Comparison of ENCODE assay signal across 24 cellular contexts in the genomic region with DNA sequence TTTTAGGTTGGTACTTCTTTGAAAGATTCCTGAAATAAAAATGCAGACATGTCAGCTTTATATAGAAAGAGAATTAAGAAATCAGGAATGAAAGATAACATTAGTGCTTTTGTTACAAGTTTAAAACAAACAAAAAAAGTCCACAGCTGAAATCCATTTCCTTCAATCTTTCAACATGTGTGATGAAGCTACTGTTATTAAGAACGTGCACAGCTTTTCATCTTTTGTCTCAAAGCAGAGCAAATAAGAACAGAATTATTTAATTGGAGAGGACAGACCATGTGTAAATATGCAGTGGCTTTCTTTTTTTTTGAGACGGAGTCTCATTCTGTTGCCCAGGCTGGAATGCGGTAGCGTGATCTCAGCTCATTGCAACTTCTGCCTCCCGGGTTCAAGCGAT.
DNase-seq lines count a peak whose midpoint lies in the region; ATAC-seq lines count a peak whose summit lies in the region.
"Had no signal": no experiment of that assay in that cellular context is flagged by ENCODE, and none has a peak within 500 bp of the region (broad histone marks: within the 10 kb centered on the region; RNA-seq: fewer than 3 reads in every experiment).

No MANE protein-coding gene starts in this region.

- no peak overlapping the region for H3K4me3 ChIP-seq in CD4-positive, alpha-beta memory T cell (ENCODE audit: low read length in 2 of 2)
- H3K4me3 ChIP-seq: GM12878, lung, smooth muscle cell, tibial nerve had no signal

- no peak for DNase-seq in T-helper 2 cell treated with Interferon-gamma antibody and Interleukin-4, amounts not matched to agents 5 μg/mL and 100 μg/mL, for 36 hours (ENCODE audit: low spot score)
- no peak for DNase-seq in T-helper 2 cell
- no peak for DNase-seq in CD4-positive, alpha-beta memory T cell
- DNase-seq in activated naive CD8-positive, alpha-beta T cell treated with anti-CD3 and anti-CD28 coated beads for 36 hours = no peak
- no peak for DNase-seq in memory B cell (ENCODE audit: low spot score in 2 of 2)
- no peak for DNase-seq in CD1c-positive myeloid dendritic cell (ENCODE audit: extremely low spot score)
- DNase-seq: activated gamma-delta T cell; AML-193; anterior cingulate cortex; Caco-2; DMS79 treated with DMSO at 0.1 percent for 48 hours; HCEC 1CT; NCI-H1417 treated with DMSO at 0.1 percent for 48 hours; NCI-H510A treated with DMSO at 0.1 percent for 48 hours; stimulated activated CD4-positive, alpha-beta T cell treated with anti-CD3 and anti-CD28 coated beads, Interleukin-2, amount 100 ng/mL, for 48 hours; stimulated activated naive CD8-positive, alpha-beta T cell treated with anti-CD3 and anti-CD28 coated beads, Interleukin-15, Interleukin-2, amounts not matched to agents 100 U/mL and 50 U/mL, for 24 hours had no signal

- peaks cover 16% of the 10 kb centered on the region for H3K4me1 Mint-ChIP-seq in T-helper 2 cell treated with Interferon-gamma antibody and Interleukin-4, amounts not matched to agents 5 μg/mL and 100 μg/mL, for 36 hours (ENCODE audit: low read depth)
- H3K4me1 Mint-ChIP-seq in CD4-positive, alpha-beta memory T cell = peaks cover 25 to 51% (median 31%) of the 10 kb centered on the region in 4 donors
- peaks cover 21% of the 10 kb centered on the region for H3K4me1 Mint-ChIP-seq in activated naive CD8-positive, alpha-beta T cell treated with anti-CD3 and anti-CD28 coated beads for 36 hours
- H3K4me1 Mint-ChIP-seq in memory B cell = peaks cover 13% of the 10 kb centered on the region
- H3K4me1 Mint-ChIP-seq: WTC11 had no signal

- H3K9me3 Mint-ChIP-seq in T-helper 2 cell treated with Interferon-gamma antibody and Interleukin-4, amounts not matched to agents 5 μg/mL and 100 μg/mL, for 36 hours = no peaks in the 10 kb centered on the region
- no peaks in the 10 kb centered on the region for H3K9me3 Mint-ChIP-seq in CD4-positive, alpha-beta memory T cell
- H3K9me3 Mint-ChIP-seq in activated naive CD8-positive, alpha-beta T cell treated with anti-CD3 and anti-CD28 coated beads for 36 hours = peaks cover 4% of the 10 kb centered on the region
- H3K9me3 Mint-ChIP-seq in memory B cell = no peaks in the 10 kb centered on the region
- H3K9me3 Mint-ChIP-seq: WTC11 had no signal

- no peaks in the 10 kb centered on the region for H3K9me3 ChIP-seq in CD4-positive, alpha-beta memory T cell (ENCODE audit: control insufficient read depth in 1 of 2, low read length in 2 of 2)
- H3K9me3 ChIP-seq: Caco-2, tibial nerve had no signal

- H3K36me3 Mint-ChIP-seq in T-helper 2 cell treated with Interferon-gamma antibody and Interleukin-4, amounts not matched to agents 5 μg/mL and 100 μg/mL, for 36 hours (ENCODE audit: low read depth) = peaks cover 47% of the 10 kb centered on the region
- peaks cover 32 to 56% of the 10 kb centered on the region in 2 donors for H3K36me3 Mint-ChIP-seq in CD4-positive, alpha-beta memory T cell
- H3K36me3 Mint-ChIP-seq in activated naive CD8-positive, alpha-beta T cell treated with anti-CD3 and anti-CD28 coated beads for 36 hours = peaks cover 54% of the 10 kb centered on the region
- H3K36me3 Mint-ChIP-seq in memory B cell = peaks cover 22% of the 10 kb centered on the region

- H3K27ac Mint-ChIP-seq in T-helper 2 cell treated with Interferon-gamma antibody and Interleukin-4, amounts not matched to agents 5 μg/mL and 100 μg/mL, for 36 hours = peak overlapping the region; percentile 36
- H3K27ac Mint-ChIP-seq in CD4-positive, alpha-beta memory T cell = peak overlapping the region in 6 of 7 donors; percentile 18 to 70 (median 44)
- peak overlapping the region; percentile 67 for H3K27ac Mint-ChIP-seq in activated naive CD8-positive, alpha-beta T cell treated with anti-CD3 and anti-CD28 coated beads for 36 hours
- H3K27ac Mint-ChIP-seq in memory B cell = peak overlapping the region; percentile 60
- H3K27ac Mint-ChIP-seq: WTC11 had no signal

- H3K36me3 ChIP-seq in CD4-positive, alpha-beta memory T cell (ENCODE audit: insufficient read depth, low read length) = peaks cover 31% of the 10 kb centered on the region

- no peak overlapping the region for H3K27ac ChIP-seq in CD4-positive, alpha-beta memory T cell (ENCODE audit: low read depth, low read length)
- H3K27ac ChIP-seq: 22Rv1 had no signal

- ATAC-seq in memory B cell (ENCODE audit: low read depth) (no peak), GM18519 (IDR thresholded peaks at IDR 0.05; ENCODE audit: low FRiP score, unreplicated experiment) (no peak), HG03025 (IDR thresholded peaks at IDR 0.05; ENCODE audit: low FRiP score, unreplicated experiment) (no peak)
- ATAC-seq: GM12878; stimulated activated naive CD8-positive, alpha-beta T cell treated with anti-CD3 and anti-CD28 coated beads, Interleukin-15, Interleukin-2, amounts not matched to agents 100 U/mL and 50 U/mL, for 24 hours; WTC11 had no signal

- CTCF ChIA-PET in CD4-positive, alpha-beta memory T cell (lab: Charles Lee; ENCODE audit: partially characterized antibody) = interaction anchor here (0.6 to 1.3 kb wide), 3 partner anchors 13 to 105 kb away, joined by 3 to 10 read pairs (median 4); no protein-coding TSS in a partner anchor

- no peaks in the 10 kb centered on the region for H3K27me3 ChIP-seq in CD4-positive, alpha-beta memory T cell (ENCODE audit: insufficient read depth, low read length)
- H3K27me3 ChIP-seq: tibial nerve had no signal

- H3K4me1 ChIP-seq in CD4-positive, alpha-beta memory T cell (ENCODE audit: insufficient read depth, low read length) = peaks cover 25% of the 10 kb centered on the region
- H3K4me1 ChIP-seq: Caco-2 had no signal

- H3K27me3 Mint-ChIP-seq in T-helper 2 cell treated with Interferon-gamma antibody and Interleukin-4, amounts not matched to agents 5 μg/mL and 100 μg/mL, for 36 hours (ENCODE audit: low read depth) = no peaks in the 10 kb centered on the region
- no peaks in the 10 kb centered on the region for H3K27me3 Mint-ChIP-seq in CD4-positive, alpha-beta memory T cell
- no peaks in the 10 kb centered on the region for H3K27me3 Mint-ChIP-seq in activated naive CD8-positive, alpha-beta T cell treated with anti-CD3 and anti-CD28 coated beads for 36 hours
- H3K27me3 Mint-ChIP-seq in memory B cell = no peaks in the 10 kb centered on the region

- H3K4me3 Mint-ChIP-seq in T-helper 2 cell treated with Interferon-gamma antibody and Interleukin-4, amounts not matched to agents 5 μg/mL and 100 μg/mL, for 36 hours = no peak overlapping the region
- H3K4me3 Mint-ChIP-seq in CD4-positive, alpha-beta memory T cell = no peak overlapping the region
- no peak overlapping the region for H3K4me3 Mint-ChIP-seq in activated naive CD8-positive, alpha-beta T cell treated with anti-CD3 and anti-CD28 coated beads for 36 hours
- no peak overlapping the region for H3K4me3 Mint-ChIP-seq in memory B cell
- H3K4me3 Mint-ChIP-seq: WTC11 had no signal

- intact Hi-C loops in CD4-positive, alpha-beta memory T cell (cut with micrococcal nuclease) = no loop called here

- POLR2A ChIA-PET in CD4-positive, alpha-beta memory T cell (lab: Charles Lee; ENCODE audit: partially characterized antibody) = interaction anchor here (1.2 kb wide), 1 partner anchor 94 kb away, joined by 3 read pairs; no protein-coding TSS in a partner anchor
